8 cellular contexts compared by ENCODE assay signal in the genomic region with DNA sequence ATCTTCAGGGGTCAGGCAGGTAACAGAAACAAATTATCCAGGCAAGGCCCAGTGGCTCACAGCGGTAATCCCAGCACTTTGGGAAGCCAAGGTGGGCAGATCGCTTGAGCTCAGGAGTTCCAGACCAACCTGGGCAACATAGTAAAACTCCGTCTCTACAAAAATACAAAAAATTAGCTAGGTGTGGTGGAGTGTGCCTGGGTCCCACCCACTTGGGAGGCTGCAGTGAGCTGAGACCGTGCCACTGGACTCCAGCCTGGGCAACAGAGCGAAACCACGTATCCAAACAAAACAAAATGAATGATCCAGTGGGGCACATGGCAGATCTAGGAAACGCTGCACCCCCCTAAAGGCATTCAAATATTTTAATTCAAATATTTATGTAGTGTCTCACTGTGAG. TPM values are rescaled to one million over a fixed set of nuclear protein-coding genes. Genes with fewer than 3 reads are reported as not detected.
A peak's percentile ranks its signal among the peaks of the same experiment; 100 is the strongest.
DNase-seq lines count a peak whose midpoint lies in the region; ATAC-seq and TF ChIP-seq lines count a peak whose summit lies in the region.

No MANE protein-coding gene starts in this region.

- WGBS in right lobe of liver (ENCODE audit: insufficient coverage, low coverage, low lambda C conversion rate, missing lambda C conversion rate), result 90% methylated on average over 6 of the region's 7 CpGs

- H3K36me3 ChIP-seq in KMS-11 (ENCODE audit: insufficient read depth) (no peaks in the 10 kb centered on the region), ascending aorta (peaks cover 0 to 2% of the 10 kb centered on the region in 2 donors), right lobe of liver (no peaks in the 10 kb centered on the region)

- peak in 1 of 2 donors; percentile 52 for DNase-seq in ascending aorta (ENCODE audit: low spot score in 2 of 2)
- DNase-seq in right lobe of liver, result no peak
- no peak for DNase-seq in substantia nigra (lab: John Stamatoyannopoulos, UW)
- no peak for DNase-seq in SW 1271 (lab: John Stamatoyannopoulos, UW)
- no peak for DNase-seq in NCI-H146 treated with DMSO at 0.1 percent for 48 hours (lab: John Stamatoyannopoulos, UW; ENCODE audit: unreplicated experiment)
- DNase-seq in NCI-H2227 treated with DMSO at 0.1 percent for 48 hours (lab: John Stamatoyannopoulos, UW), result no peak

- no peak overlapping the region for H2AFZ ChIP-seq in KMS-11 (ENCODE audit: low read depth)

- intact Hi-C loops in ascending aorta (cut with DNase I), result loop anchor here (1.0 kb wide), 2 partner anchors 10 to 29 kb away; a partner anchor contains a TSS
- intact Hi-C loops in right lobe of liver (cut with DNase I), result no loop called here

- no peak overlapping the region for H3K4me3 ChIP-seq in KMS-11 (IDR thresholded peaks at IDR 0.05; ENCODE audit: insufficient read depth, low read depth, low read length)
- no peak overlapping the region for H3K4me3 ChIP-seq in ascending aorta
- H3K4me3 ChIP-seq in right lobe of liver, result no peak overlapping the region

- no peaks in the 10 kb centered on the region for H3K9me3 ChIP-seq in ascending aorta
- no peaks in the 10 kb centered on the region for H3K9me3 ChIP-seq in right lobe of liver

- no peaks in the 10 kb centered on the region for H4K20me1 ChIP-seq in KMS-11 (ENCODE audit: insufficient read depth)

- TF ChIP-seq CTCF in KMS-11 (conservative IDR thresholded peaks at IDR 0.05; ENCODE audit: low read depth, low read length) (no peak), ascending aorta (IDR thresholded peaks at IDR 0.05) (no peak), right lobe of liver (IDR thresholded peaks at IDR 0.05) (no peak)

- no peak for ATAC-seq in right lobe of liver
- no peak for ATAC-seq in HG03196 (IDR thresholded peaks at IDR 0.05; ENCODE audit: unreplicated experiment)

- peak overlapping the region; percentile 65 for H3K4me2 ChIP-seq in KMS-11

- TF ChIP-seq POLR2A in right lobe of liver (IDR thresholded peaks at IDR 0.05), result no peak

- no peaks in the 10 kb centered on the region for H3K27me3 ChIP-seq in KMS-11 (ENCODE audit: insufficient read depth, low read depth)
- H3K27me3 ChIP-seq in ascending aorta, result no peaks in the 10 kb centered on the region
- no peaks in the 10 kb centered on the region for H3K27me3 ChIP-seq in right lobe of liver

- H3K79me2 ChIP-seq in KMS-11 (ENCODE audit: insufficient read depth, low read depth), result peaks cover 74% of the 10 kb centered on the region

- H3K4me1 ChIP-seq in KMS-11 (ENCODE audit: low read depth, poor library complexity, severe bottlenecking), result peaks cover 62% of the 10 kb centered on the region
- peaks cover 6 to 31% of the 10 kb centered on the region in 2 donors for H3K4me1 ChIP-seq in ascending aorta
- H3K4me1 ChIP-seq in right lobe of liver, result peaks cover 0 to 28% (median 6%) of the 10 kb centered on the region in 4 donors

- H3K27ac ChIP-seq in KMS-11 (peak overlapping the region; percentile 38; the same call in 1 of the 2 replicates), ascending aorta (peak overlapping the region; percentile 85 to 87), right lobe of liver (peak overlapping the region; percentile 27 to 78 (median 63)), substantia nigra (ENCODE audit: low read depth, low read length, poor library complexity, severe bottlenecking) (peak overlapping the region; percentile 64)

- no peak overlapping the region for H3K9ac ChIP-seq in KMS-11

RNA-seq across cellular contexts. Expression of a gene that starts 9.9 kb away (rescaled TPM):
- total RNA-seq in ascending aorta (289 TPM), right lobe of liver (10 to 100 TPM; 47.3 to 62.5 (median 54.5) TPM)

RNA-seq across cellular contexts. Expression of a gene that starts 10.2 kb away (rescaled TPM):
- 12.9 TPM for total RNA-seq in ascending aorta
- total RNA-seq in right lobe of liver, result 1 to 10 TPM; 3.3 to 9.0 (median 6.1) TPM

RNA-seq across cellular contexts. Expression of a gene that starts 32.6 kb away (rescaled TPM):
- total RNA-seq in ascending aorta (148 TPM), right lobe of liver (10 to 100 TPM; 30.3 to 92.2 (median 38.7) TPM)

RNA-seq across cellular contexts. Expression of a gene that starts 35.2 kb away (rescaled TPM):
- not detected for total RNA-seq in ascending aorta
- total RNA-seq in right lobe of liver, result under 1 TPM in 2 of 6 experiments, not detected in 4; 0.17 to 0.29 TPM

RNA-seq across cellular contexts. Expression of a gene that starts 42.0 kb away (rescaled TPM):
- not detected for total RNA-seq in ascending aorta
- 10 to 100 TPM; 11.8 to 17.0 (median 14.2) TPM for total RNA-seq in right lobe of liver
